ENCODE assay signal across 1 cellular context in genomic region chr14:74697976-74698375, GRCh38.
TF ChIP-seq lines count a peak whose summit lies in the region.

No MANE protein-coding gene starts in this region.

TF ChIP-seq in IMR-90, 13 proteins besides CTCF, POLR2A, EP300 and RAD21:
- TF ChIP-seq NFE2L2 (IDR thresholded peaks at IDR 0.05; ENCODE audit: low read depth, low read length) (no peak), SMC3 (IDR thresholded peaks at IDR 0.05; ENCODE audit: low read depth, low read length) (no peak), CHD1 (IDR thresholded peaks at IDR 0.05; ENCODE audit: low read depth, low read length) (no peak), FOS (IDR thresholded peaks at IDR 0.05; ENCODE audit: low read depth, low read length) (no peak), MXI1 (IDR thresholded peaks at IDR 0.05; ENCODE audit: borderline replicate concordance, low read depth, low read length) (no peak), BHLHE40 (IDR thresholded peaks at IDR 0.05; ENCODE audit: low read depth, low read length) (no peak), RFX5 (IDR thresholded peaks at IDR 0.05; ENCODE audit: low read depth, low read length) (no peak), MAZ (IDR thresholded peaks at IDR 0.05; ENCODE audit: borderline replicate concordance, low read depth, low read length) (no peak), CEBPB (IDR thresholded peaks at IDR 0.05; ENCODE audit: low read depth, low read length) (no peak), RCOR1 (IDR thresholded peaks at IDR 0.05; ENCODE audit: insufficient replicate concordance, low read length) (no peak), MAFK (IDR thresholded peaks at IDR 0.05; ENCODE audit: low read depth, low read length) (no peak)
- TF ChIP-seq, protein P1, sequence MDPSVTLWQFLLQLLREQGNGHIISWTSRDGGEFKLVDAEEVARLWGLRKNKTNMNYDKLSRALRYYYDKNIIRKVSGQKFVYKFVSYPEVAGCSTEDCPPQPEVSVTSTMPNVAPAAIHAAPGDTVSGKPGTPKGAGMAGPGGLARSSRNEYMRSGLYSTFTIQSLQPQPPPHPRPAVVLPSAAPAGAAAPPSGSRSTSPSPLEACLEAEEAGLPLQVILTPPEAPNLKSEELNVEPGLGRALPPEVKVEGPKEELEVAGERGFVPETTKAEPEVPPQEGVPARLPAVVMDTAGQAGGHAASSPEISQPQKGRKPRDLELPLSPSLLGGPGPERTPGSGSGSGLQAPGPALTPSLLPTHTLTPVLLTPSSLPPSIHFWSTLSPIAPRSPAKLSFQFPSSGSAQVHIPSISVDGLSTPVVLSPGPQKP (IDR thresholded peaks at IDR 0.05; ENCODE audit: borderline replicate concordance, low read depth, low read length) = no peak
- TF ChIP-seq, protein P2, sequence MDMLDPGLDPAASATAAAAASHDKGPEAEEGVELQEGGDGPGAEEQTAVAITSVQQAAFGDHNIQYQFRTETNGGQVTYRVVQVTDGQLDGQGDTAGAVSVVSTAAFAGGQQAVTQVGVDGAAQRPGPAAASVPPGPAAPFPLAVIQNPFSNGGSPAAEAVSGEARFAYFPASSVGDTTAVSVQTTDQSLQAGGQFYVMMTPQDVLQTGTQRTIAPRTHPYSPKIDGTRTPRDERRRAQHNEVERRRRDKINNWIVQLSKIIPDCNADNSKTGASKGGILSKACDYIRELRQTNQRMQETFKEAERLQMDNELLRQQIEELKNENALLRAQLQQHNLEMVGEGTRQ (IDR thresholded peaks at IDR 0.05; ENCODE audit: low read depth, low read length) = no peak
